Comparison of ENCODE assay signal across 28 cellular contexts in genomic region chr5:130797303-130797702, GRCh38.
"Had no signal": no experiment of that assay in that cellular context is flagged by ENCODE, and none has a peak within 500 bp of the region (broad histone marks: within the 10 kb centered on the region; RNA-seq: fewer than 3 reads in every experiment).

No MANE protein-coding gene starts in this region.

- H3K4me2 ChIP-seq: KMS-11 had no signal

- ATAC-seq: activated CD8-positive, alpha-beta T cell treated with anti-CD3 and anti-CD28 coated beads, Interleukin-2, amount 10 ng/mL, durations not matched to agents 7 days and 5 days had no signal

- H3K9me3 Mint-ChIP-seq: activated naive CD8-positive, alpha-beta T cell treated with anti-CD3 and anti-CD28 coated beads, Interleukin-2, amount 10 ng/mL, durations not matched to agents 7 days and 5 days had no signal

- H3K36me3 ChIP-seq: ascending aorta had no signal

- H3K4me1 Mint-ChIP-seq: activated CD4-positive, alpha-beta T cell treated with anti-CD3 and anti-CD28 coated beads, Interleukin-2, amount 10 ng/mL, durations not matched to agents 24 days and 14 days; activated naive CD4-positive, alpha-beta T cell treated with anti-CD3 and anti-CD28 coated beads, Interleukin-2, amount 50 U/mL, for 24 hours; activated naive CD8-positive, alpha-beta T cell treated with anti-CD3 and anti-CD28 coated beads, Interleukin-2, amount 10 ng/mL, durations not matched to agents 7 days and 5 days had no signal

- DNase-seq: activated CD4-positive, alpha-beta T cell treated with anti-CD3 and anti-CD28 coated beads, Interleukin-2, amount 10 ng/mL, durations not matched to agents 24 days and 14 days; activated CD4-positive, alpha-beta T cell treated with anti-CD3 and anti-CD28 coated beads, Interleukin-2, amount 50 U/mL, for 48 hours; activated CD8-positive, alpha-beta T cell treated with anti-CD3 and anti-CD28 coated beads, Interleukin-2, amount 10 ng/mL, durations not matched to agents 7 days and 5 days; activated gamma-delta T cell; activated naive CD4-positive, alpha-beta T cell treated with Interleukin-2 at 50 U/mL for 16 hours; activated naive CD8-positive, alpha-beta T cell treated with anti-CD3 and anti-CD28 coated beads, Interleukin-2, amount 10 ng/mL, durations not matched to agents 7 days and 5 days; activated T-cell treated with anti-CD3 and anti-CD28 coated beads, Interleukin-2, amount 50 U/mL, for 24 hours; amygdala; MM.1S; MV-4-11; NCI-H1092; NCI-H1436 treated with DMSO at 0.1 percent for 48 hours; NCI-H1694 treated with DMSO at 0.1 percent for 48 hours; NCI-H2029; NCI-H2107; NCI-H2171; NCI-H510A; NCI-H526; NCI-H748 treated with DMSO at 0.1 percent for 48 hours; NK-92 treated with Interleukin-12 subunit alpha and Interleukin-12 subunit beta, amount 100 ng/mL, for 24 hours; Right ventricle myocardium superior; SW 1271; T1000 had no signal

- FAIRE-seq: TTC549 had no signal

- H3K9me3 ChIP-seq: ascending aorta had no signal

- H3K36me3 Mint-ChIP-seq: activated naive CD8-positive, alpha-beta T cell treated with anti-CD3 and anti-CD28 coated beads, Interleukin-2, amount 10 ng/mL, durations not matched to agents 7 days and 5 days had no signal

- H3K27me3 ChIP-seq: ascending aorta had no signal

- H3K4me1 ChIP-seq: ascending aorta had no signal

- H3K27ac Mint-ChIP-seq: activated CD4-positive, alpha-beta T cell treated with anti-CD3 and anti-CD28 coated beads, Interleukin-2, amount 10 ng/mL, durations not matched to agents 24 days and 14 days; activated CD8-positive, alpha-beta T cell treated with anti-CD3 and anti-CD28 coated beads, Interleukin-2, amount 10 ng/mL, durations not matched to agents 7 days and 5 days; activated naive CD4-positive, alpha-beta T cell treated with anti-CD3 and anti-CD28 coated beads, Interleukin-2, amount 50 U/mL, for 24 hours; activated naive CD8-positive, alpha-beta T cell treated with anti-CD3 and anti-CD28 coated beads, Interleukin-2, amount 10 ng/mL, durations not matched to agents 7 days and 5 days; activated T-cell treated with anti-CD3 and anti-CD28 coated beads, Interleukin-2, amount 50 U/mL, for 24 hours; activated T-helper 2 cell treated with anti-CD3 and anti-CD28 coated beads, Interferon-gamma antibody, Interleukin-2, Interleukin-4, amounts not matched to agents 10 μg/mL and 5 μg/mL and 100 μg/mL, durations not matched to agents 14 hours and 24 hours and 36 hours had no signal

- H3K9ac ChIP-seq: KMS-11 had no signal

- H3K4me3 Mint-ChIP-seq: activated CD4-positive, alpha-beta T cell treated with anti-CD3 and anti-CD28 coated beads, Interleukin-2, amount 10 ng/mL, durations not matched to agents 24 days and 14 days; activated CD8-positive, alpha-beta T cell treated with anti-CD3 and anti-CD28 coated beads, Interleukin-2, amount 10 ng/mL, durations not matched to agents 7 days and 5 days; activated naive CD4-positive, alpha-beta T cell treated with anti-CD3 and anti-CD28 coated beads, Interleukin-2, amount 50 U/mL, for 24 hours; activated naive CD8-positive, alpha-beta T cell treated with anti-CD3 and anti-CD28 coated beads, Interleukin-2, amount 10 ng/mL, durations not matched to agents 7 days and 5 days; activated T-cell treated with anti-CD3 and anti-CD28 coated beads, Interleukin-2, amount 50 U/mL, for 24 hours had no signal

- H3K27me3 Mint-ChIP-seq: activated CD4-positive, alpha-beta T cell treated with anti-CD3 and anti-CD28 coated beads, Interleukin-2, amount 10 ng/mL, durations not matched to agents 24 days and 14 days had no signal

- H3K4me3 ChIP-seq: ascending aorta had no signal

- H3K27ac ChIP-seq: ascending aorta, KMS-11 had no signal
